1 cellular context compared by ENCODE assay signal in the genomic region with DNA sequence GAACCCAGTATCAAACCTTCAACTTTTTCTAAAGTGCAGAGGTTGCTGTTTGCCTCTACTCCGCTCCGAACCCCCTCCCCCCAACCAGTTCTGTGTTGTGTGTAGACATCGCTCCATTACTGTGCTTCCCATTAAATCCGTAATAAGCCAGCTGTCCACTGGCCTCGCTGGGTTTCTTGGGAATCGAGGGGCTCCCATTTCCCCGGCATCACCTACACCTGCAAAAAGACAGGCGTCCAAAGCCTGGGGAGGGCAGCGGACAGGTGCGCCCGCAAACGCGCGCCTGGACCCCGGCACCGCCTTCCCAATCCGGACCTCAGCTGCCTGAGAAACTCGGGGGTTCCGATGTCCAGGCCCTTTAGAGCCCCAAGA.
TF ChIP-seq lines count a peak whose summit lies in the region.

No MANE protein-coding gene starts in this region.

TF ChIP-seq in A549, 52 proteins besides CTCF, POLR2A, EP300 and RAD21 (continued from another document):
- TF ChIP-seq, protein P1, sequence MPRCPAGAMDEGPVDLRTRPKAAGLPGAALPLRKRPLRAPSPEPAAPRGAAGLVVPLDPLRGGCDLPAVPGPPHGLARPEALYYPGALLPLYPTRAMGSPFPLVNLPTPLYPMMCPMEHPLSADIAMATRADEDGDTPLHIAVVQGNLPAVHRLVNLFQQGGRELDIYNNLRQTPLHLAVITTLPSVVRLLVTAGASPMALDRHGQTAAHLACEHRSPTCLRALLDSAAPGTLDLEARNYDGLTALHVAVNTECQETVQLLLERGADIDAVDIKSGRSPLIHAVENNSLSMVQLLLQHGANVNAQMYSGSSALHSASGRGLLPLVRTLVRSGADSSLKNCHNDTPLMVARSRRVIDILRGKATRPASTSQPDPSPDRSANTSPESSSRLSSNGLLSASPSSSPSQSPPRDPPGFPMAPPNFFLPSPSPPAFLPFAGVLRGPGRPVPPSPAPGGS (IDR thresholded peaks at IDR 0.05) = no peak
- TF ChIP-seq ZC3H11A (IDR thresholded peaks at IDR 0.05) (no peak), HOXB13 (CRISPR knock-in tag; IDR thresholded peaks at IDR 0.05; ENCODE audit: low read depth) (no peak), BHLHE40 (IDR thresholded peaks at IDR 0.05; ENCODE audit: low read depth, low read length) (no peak), FOSB (CRISPR knock-in tag; IDR thresholded peaks at IDR 0.05) (no peak)
